7 cellular contexts compared by ENCODE assay signal in the genomic region with DNA sequence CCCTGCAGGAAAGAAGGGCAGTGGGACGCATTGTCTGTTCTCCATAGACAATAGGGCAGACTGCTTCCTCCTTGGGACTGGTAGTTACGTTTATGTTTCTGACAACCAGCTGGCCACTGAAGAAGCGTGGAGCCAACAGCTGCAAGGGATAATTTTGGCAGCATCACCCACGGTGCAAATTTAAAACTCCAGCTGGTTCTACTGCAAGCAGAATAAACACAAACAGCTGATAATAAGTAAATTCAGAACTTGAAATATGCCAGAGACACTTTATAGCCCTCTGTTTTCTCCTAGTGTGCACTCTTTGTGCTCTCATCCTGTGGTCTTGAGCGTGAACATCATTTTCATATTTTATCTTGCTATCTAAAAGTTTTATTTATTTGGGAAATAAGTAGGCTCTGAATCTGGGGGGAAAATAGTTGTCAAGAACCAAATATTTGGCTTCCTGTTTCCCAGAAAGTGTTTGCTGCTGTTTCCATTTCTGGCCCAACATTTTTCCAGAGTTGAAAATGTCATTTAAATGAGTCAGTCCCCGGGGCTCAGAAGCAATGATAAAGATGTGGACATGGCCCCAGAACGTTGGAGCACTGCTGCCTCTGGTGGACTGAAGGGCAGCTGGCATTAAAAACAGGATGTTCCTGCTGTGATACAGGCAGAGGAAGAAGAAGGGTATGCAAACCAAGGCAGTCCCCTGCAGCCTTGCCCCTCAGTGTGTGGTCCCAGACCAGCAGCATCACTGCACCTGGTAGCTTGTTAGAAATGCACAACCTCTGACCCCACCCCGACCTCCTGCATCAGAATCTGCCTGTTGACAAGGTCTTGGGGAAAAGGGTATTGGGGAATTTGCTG. TPM values are rescaled to one million over a fixed set of nuclear protein-coding genes. Genes with fewer than 3 reads are reported as not detected.
A peak's percentile ranks its signal among the peaks of the same experiment; 100 is the strongest.
DNase-seq lines count a peak whose midpoint lies in the region; ATAC-seq and TF ChIP-seq lines count a peak whose summit lies in the region.

No MANE protein-coding gene starts in this region.

- peak; percentile 50 for TF ChIP-seq CTCF in smooth muscle cell (IDR thresholded peaks at IDR 0.05; ENCODE audit: borderline replicate concordance, insufficient read depth, poor library complexity, severe bottlenecking)

- peak; percentile 73 for DNase-seq in HT1080 (ENCODE audit: low read depth)
- peak; percentile 67 for DNase-seq in Right ventricle myocardium superior
- no peak for DNase-seq in smooth muscle cell (lab: John Stamatoyannopoulos, UW; ENCODE audit: unreplicated experiment)
- DNase-seq in activated CD8-positive, alpha-beta memory T cell treated with anti-CD3 and anti-CD28 coated beads for 24 hours: no peak

- no peaks in the 10 kb centered on the region for H4K20me1 ChIP-seq in smooth muscle cell (ENCODE audit: low read depth)

- 23% methylated on average over 8 of the region's 8 CpGs for WGBS in smooth muscle cell (ENCODE audit: low lambda C conversion rate)

- H3K9me3 ChIP-seq in smooth muscle cell (replicated peaks; ENCODE audit: low read depth): no peaks in the 10 kb centered on the region

- no peak overlapping the region for H3K4me3 ChIP-seq in smooth muscle cell

- intact Hi-C loops in Right ventricle myocardium superior (cut with DNase I): loop anchor here (10.0 kb wide), 1 partner anchor 283 kb away; no protein-coding TSS in a partner anchor

- ATAC-seq in SK-N-SH treated with all-trans-retinoic acid at 6 μM for 48 hours (peak; percentile 71), Right ventricle myocardium superior (ENCODE audit: poor library complexity) (peak; percentile 89), HG02759 (IDR thresholded peaks at IDR 0.05; ENCODE audit: unreplicated experiment) (no peak), HG03108 (IDR thresholded peaks at IDR 0.05; ENCODE audit: unreplicated experiment) (no peak)

- no peaks in the 10 kb centered on the region for H3K36me3 ChIP-seq in smooth muscle cell (ENCODE audit: low read depth)

- H3K9ac ChIP-seq in smooth muscle cell (ENCODE audit: low read depth): no peak overlapping the region

- peaks cover 15% of the 10 kb centered on the region for H3K4me1 ChIP-seq in smooth muscle cell (ENCODE audit: low read depth)

- H3K4me2 ChIP-seq in smooth muscle cell: peak overlapping the region; percentile 72

- H3K27ac ChIP-seq in smooth muscle cell (ENCODE audit: low read depth): peak overlapping the region; percentile 62

- H3K27me3 ChIP-seq in smooth muscle cell (ENCODE audit: low read depth): no peaks in the 10 kb centered on the region

- no peaks in the 10 kb centered on the region for H3K79me2 ChIP-seq in smooth muscle cell (ENCODE audit: low read depth)

- H2AFZ ChIP-seq in smooth muscle cell (ENCODE audit: low read depth): no peak overlapping the region

- H3F3A ChIP-seq in smooth muscle cell (ENCODE audit: low read depth): peaks cover 12% of the 10 kb centered on the region

TF ChIP-seq in SK-N-SH treated with all-trans-retinoic acid at 6 μM for 48 hours, 23 proteins besides CTCF, POLR2A, EP300 and RAD21 (continues in another document):
- no peak for TF ChIP-seq BACH2 (CRISPR knock-in tag; IDR thresholded peaks at IDR 0.05; ENCODE audit: borderline replicate concordance)
- TF ChIP-seq, protein P1, sequence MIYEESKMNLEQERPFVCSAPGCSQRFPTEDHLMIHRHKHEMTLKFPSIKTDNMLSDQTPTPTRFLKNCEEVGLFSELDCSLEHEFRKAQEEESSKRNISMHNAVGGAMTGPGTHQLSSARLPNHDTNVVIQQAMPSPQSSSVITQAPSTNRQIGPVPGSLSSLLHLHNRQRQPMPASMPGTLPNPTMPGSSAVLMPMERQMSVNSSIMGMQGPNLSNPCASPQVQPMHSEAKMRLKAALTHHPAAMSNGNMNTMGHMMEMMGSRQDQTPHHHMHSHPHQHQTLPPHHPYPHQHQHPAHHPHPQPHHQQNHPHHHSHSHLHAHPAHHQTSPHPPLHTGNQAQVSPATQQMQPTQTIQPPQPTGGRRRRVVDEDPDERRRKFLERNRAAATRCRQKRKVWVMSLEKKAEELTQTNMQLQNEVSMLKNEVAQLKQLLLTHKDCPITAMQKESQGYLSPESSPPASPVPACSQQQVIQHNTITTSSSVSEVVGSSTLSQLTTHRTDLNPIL (CRISPR knock-in tag; IDR thresholded peaks at IDR 0.05; ENCODE audit: low read depth): no peak
- no peak for TF ChIP-seq ZNF70 (CRISPR knock-in tag; IDR thresholded peaks at IDR 0.05)
- TF ChIP-seq ZNF8 (CRISPR knock-in tag; IDR thresholded peaks at IDR 0.05): no peak
- TF ChIP-seq ZFP3 (CRISPR knock-in tag; IDR thresholded peaks at IDR 0.05): no peak
- no peak for TF ChIP-seq SNAI2 (CRISPR knock-in tag; IDR thresholded peaks at IDR 0.05)
- TF ChIP-seq, protein P2, sequence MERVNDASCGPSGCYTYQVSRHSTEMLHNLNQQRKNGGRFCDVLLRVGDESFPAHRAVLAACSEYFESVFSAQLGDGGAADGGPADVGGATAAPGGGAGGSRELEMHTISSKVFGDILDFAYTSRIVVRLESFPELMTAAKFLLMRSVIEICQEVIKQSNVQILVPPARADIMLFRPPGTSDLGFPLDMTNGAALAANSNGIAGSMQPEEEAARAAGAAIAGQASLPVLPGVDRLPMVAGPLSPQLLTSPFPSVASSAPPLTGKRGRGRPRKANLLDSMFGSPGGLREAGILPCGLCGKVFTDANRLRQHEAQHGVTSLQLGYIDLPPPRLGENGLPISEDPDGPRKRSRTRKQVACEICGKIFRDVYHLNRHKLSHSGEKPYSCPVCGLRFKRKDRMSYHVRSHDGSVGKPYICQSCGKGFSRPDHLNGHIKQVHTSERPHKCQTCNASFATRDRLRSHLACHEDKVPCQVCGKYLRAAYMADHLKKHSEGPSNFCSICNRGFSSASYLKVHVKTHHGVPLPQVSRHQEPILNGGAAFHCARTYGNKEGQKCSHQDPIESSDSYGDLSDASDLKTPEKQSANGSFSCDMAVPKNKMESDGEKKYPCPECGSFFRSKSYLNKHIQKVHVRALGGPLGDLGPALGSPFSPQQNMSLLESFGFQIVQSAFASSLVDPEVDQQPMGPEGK (CRISPR knock-in tag; IDR thresholded peaks at IDR 0.05; ENCODE audit: borderline replicate concordance): no peak
- TF ChIP-seq, protein P3, sequence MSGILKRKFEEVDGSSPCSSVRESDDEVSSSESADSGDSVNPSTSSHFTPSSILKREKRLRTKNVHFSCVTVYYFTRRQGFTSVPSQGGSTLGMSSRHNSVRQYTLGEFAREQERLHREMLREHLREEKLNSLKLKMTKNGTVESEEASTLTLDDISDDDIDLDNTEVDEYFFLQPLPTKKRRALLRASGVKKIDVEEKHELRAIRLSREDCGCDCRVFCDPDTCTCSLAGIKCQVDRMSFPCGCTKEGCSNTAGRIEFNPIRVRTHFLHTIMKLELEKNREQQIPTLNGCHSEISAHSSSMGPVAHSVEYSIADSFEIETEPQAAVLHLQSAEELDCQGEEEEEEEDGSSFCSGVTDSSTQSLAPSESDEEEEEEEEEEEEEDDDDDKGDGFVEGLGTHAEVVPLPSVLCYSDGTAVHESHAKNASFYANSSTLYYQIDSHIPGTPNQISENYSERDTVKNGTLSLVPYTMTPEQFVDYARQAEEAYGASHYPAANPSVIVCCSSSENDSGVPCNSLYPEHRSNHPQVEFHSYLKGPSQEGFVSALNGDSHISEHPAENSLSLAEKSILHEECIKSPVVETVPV (CRISPR knock-in tag; IDR thresholded peaks at IDR 0.05): no peak
- no peak for TF ChIP-seq PPARA (CRISPR knock-in tag; IDR thresholded peaks at IDR 0.05; ENCODE audit: borderline replicate concordance)
- no peak for TF ChIP-seq RARB (CRISPR knock-in tag; IDR thresholded peaks at IDR 0.05)
- no peak for TF ChIP-seq ARNTL (CRISPR knock-in tag; IDR thresholded peaks at IDR 0.05; ENCODE audit: borderline replicate concordance, low read depth)
- TF ChIP-seq, protein P4, sequence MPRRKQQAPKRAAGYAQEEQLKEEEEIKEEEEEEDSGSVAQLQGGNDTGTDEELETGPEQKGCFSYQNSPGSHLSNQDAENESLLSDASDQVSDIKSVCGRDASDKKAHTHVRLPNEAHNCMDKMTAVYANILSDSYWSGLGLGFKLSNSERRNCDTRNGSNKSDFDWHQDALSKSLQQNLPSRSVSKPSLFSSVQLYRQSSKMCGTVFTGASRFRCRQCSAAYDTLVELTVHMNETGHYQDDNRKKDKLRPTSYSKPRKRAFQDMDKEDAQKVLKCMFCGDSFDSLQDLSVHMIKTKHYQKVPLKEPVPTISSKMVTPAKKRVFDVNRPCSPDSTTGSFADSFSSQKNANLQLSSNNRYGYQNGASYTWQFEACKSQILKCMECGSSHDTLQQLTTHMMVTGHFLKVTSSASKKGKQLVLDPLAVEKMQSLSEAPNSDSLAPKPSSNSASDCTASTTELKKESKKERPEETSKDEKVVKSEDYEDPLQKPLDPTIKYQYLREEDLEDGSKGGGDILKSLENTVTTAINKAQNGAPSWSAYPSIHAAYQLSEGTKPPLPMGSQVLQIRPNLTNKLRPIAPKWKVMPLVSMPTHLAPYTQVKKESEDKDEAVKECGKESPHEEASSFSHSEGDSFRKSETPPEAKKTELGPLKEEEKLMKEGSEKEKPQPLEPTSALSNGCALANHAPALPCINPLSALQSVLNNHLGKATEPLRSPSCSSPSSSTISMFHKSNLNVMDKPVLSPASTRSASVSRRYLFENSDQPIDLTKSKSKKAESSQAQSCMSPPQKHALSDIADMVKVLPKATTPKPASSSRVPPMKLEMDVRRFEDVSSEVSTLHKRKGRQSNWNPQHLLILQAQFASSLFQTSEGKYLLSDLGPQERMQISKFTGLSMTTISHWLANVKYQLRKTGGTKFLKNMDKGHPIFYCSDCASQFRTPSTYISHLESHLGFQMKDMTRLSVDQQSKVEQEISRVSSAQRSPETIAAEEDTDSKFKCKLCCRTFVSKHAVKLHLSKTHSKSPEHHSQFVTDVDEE (CRISPR knock-in tag; IDR thresholded peaks at IDR 0.05): no peak
- TF ChIP-seq ZNF565 (CRISPR knock-in tag; conservative IDR thresholded peaks at IDR 0.05; ENCODE audit: low read depth): no peak

RNA-seq across cellular contexts. Expression of a gene that starts 12.5 kb away (rescaled TPM):
- total RNA-seq in HT1080 (2014; rRNA removed; shearing (Covaris generic)): not detected in 2 replicates
- 0.88 and 1.0 TPM in 2 replicates for polyA plus RNA-seq in HT1080 (2015; cell fraction: cytosol; rRNA removed)
- 0.62 and 1.2 TPM in 2 replicates for polyA plus RNA-seq in HT1080 (2015; cell fraction: nucleus; rRNA removed)
- total RNA-seq in Right ventricle myocardium superior (11.8 TPM), smooth muscle cell (8.4 and 9.9 TPM in 2 replicates)
- polyA plus RNA-seq in smooth muscle cell: 10.0 and 10.5 TPM in 2 replicates

RNA-seq across cellular contexts. Expression of a gene that starts 24.2 kb away (rescaled TPM):
- total RNA-seq in HT1080 (2014; rRNA removed; shearing (Covaris generic)): 0.03 and 0.20 TPM in 2 replicates
- 0.07 and 0.10 TPM in 2 replicates for polyA plus RNA-seq in HT1080 (2015; cell fraction: cytosol; rRNA removed)
- 0.17 and 0.24 TPM in 2 replicates for polyA plus RNA-seq in HT1080 (2015; cell fraction: nucleus; rRNA removed)
- total RNA-seq in Right ventricle myocardium superior (37.0 TPM), smooth muscle cell (not detected in 2 replicates)
- not detected in 2 replicates for polyA plus RNA-seq in smooth muscle cell

RNA-seq across cellular contexts. Expression of a gene that starts 26.8 kb away (rescaled TPM):
- not detected in 2 replicates for total RNA-seq in HT1080 (2014; rRNA removed; shearing (Covaris generic))
- polyA plus RNA-seq in HT1080 (2015; cell fraction: cytosol; rRNA removed): not detected in 2 replicates
- polyA plus RNA-seq in HT1080 (2015; cell fraction: nucleus; rRNA removed): not detected in 2 replicates
- not detected for total RNA-seq in Right ventricle myocardium superior
- 0.09 TPM in 1 of 2 replicates, not detected in the other for total RNA-seq in smooth muscle cell
- not detected in 2 replicates for polyA plus RNA-seq in smooth muscle cell

Comparison
In these comparisons a context has a peak if more than half of its experiments do, and no peak if none do; other contexts are left out.
1. DNase-seq: peak in HT1080 (single experiment) and Right ventricle myocardium superior (single experiment); none in smooth muscle cell (single experiment) and activated CD8-positive, alpha-beta memory T cell treated with anti-CD3 and anti-CD28 coated beads for 24 hours (single experiment).
2. ATAC-seq: peak in SK-N-SH treated with all-trans-retinoic acid at 6 μM for 48 hours (single experiment) and Right ventricle myocardium superior (single experiment); none in HG02759 (single experiment) and HG03108 (single experiment).
3. RNA of a gene that starts 24.2 kb away (total RNA-seq): 37.0 TPM in Right ventricle myocardium superior (single experiment); 0.03 to 0.20 TPM in HT1080 and not detected in smooth muscle cell; every median in the first group is over 10 times any median in the second.